ENCODE assay signal across 10 cellular contexts in the genomic region with DNA sequence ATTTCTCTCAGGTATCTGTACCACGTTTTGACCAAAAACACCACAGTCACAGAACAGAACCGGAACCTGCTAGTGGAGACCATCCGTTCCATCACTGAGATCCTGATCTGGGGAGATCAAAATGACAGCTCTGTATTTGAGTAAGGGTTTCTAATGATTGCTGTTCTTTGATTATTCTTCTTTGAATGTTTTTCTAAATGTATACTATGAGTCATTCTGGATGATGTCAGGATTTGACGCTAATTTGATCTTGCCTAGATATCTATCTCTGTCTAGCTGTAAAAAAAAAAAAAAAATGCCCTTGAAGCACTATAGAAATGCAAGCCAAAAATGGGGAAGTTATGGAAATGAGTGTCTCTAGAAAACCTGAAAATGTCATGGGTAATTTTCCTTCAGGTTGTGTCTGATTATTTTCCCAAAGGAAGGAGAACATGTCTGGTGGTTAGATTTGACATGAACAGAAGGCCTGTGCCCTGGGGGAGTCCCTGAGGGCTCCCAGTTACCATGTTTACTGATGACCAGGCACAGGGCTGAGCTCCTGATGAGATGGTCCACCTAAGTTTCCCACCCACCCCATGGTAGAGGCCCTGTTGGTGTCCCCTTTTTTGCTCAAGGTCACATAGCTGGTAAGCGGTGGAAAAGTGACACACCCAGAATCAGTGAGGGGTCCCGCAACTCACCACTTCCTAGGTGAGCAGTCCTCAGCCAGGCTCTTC. TPM values are rescaled to one million over a fixed set of nuclear protein-coding genes. Genes with fewer than 3 reads are reported as not detected.
A peak's percentile ranks its signal among the peaks of the same experiment; 100 is the strongest.
DNase-seq lines count a peak whose midpoint lies in the region; ATAC-seq and TF ChIP-seq lines count a peak whose summit lies in the region.
"Had no signal": no experiment of that assay in that cellular context is flagged by ENCODE, and none has a peak within 500 bp of the region (broad histone marks: within the 10 kb centered on the region; RNA-seq: fewer than 3 reads in every experiment).

No MANE protein-coding gene starts in this region.

- H3K14ac ChIP-seq in mesenchymal stem cell (ENCODE audit: low read length in 2 of 2), result no peak overlapping the region

- H3K9me3 ChIP-seq in mesenchymal stem cell (ENCODE audit: control insufficient read depth, low read length), result no peaks in the 10 kb centered on the region
- no peaks in the 10 kb centered on the region for H3K9me3 ChIP-seq in mucosa of descending colon
- H3K9me3 ChIP-seq: heart right ventricle had no signal

- no peak overlapping the region for H3K23ac ChIP-seq in mesenchymal stem cell (ENCODE audit: low read length in 2 of 2)

- no peak overlapping the region for H4K91ac ChIP-seq in mesenchymal stem cell (ENCODE audit: low read length)

- DNase-seq in GM06990 (ENCODE audit: extremely low read depth, insufficient read length) (peak; percentile 41), M059J (ENCODE audit: low read depth) (peak; percentile 72), mesenchymal stem cell (peak; percentile 75), AG08396 (ENCODE audit: low spot score) (no peak), mucosa of descending colon (no peak)
- no peak for DNase-seq in activated T-helper 2 cell treated with anti-CD3 and anti-CD28 coated beads, Interferon-gamma antibody, Interleukin-2, Interleukin-4, amounts not matched to agents 10 μg/mL and 5 μg/mL and 100 μg/mL, durations not matched to agents 14 hours and 24 hours and 36 hours (ENCODE audit: low spot score)
- DNase-seq: heart right ventricle, NCI-H526 treated with DMSO at 0.1 percent for 48 hours had no signal

- H3K36me3 Mint-ChIP-seq in activated T-helper 2 cell treated with anti-CD3 and anti-CD28 coated beads, Interferon-gamma antibody, Interleukin-2, Interleukin-4, amounts not matched to agents 10 μg/mL and 5 μg/mL and 100 μg/mL, durations not matched to agents 14 hours and 24 hours and 36 hours (ENCODE audit: low read depth), result peaks cover 39% of the 10 kb centered on the region

- H3K4me1 Mint-ChIP-seq in activated T-helper 2 cell treated with anti-CD3 and anti-CD28 coated beads, Interferon-gamma antibody, Interleukin-2, Interleukin-4, amounts not matched to agents 10 μg/mL and 5 μg/mL and 100 μg/mL, durations not matched to agents 14 hours and 24 hours and 36 hours (ENCODE audit: low read depth), result peaks cover 74% of the 10 kb centered on the region

- H3K4ac ChIP-seq in mesenchymal stem cell (ENCODE audit: low read depth in 1 of 2, low read length in 2 of 2), result no peak overlapping the region

- intact Hi-C loops in activated T-helper 2 cell treated with anti-CD3 and anti-CD28 coated beads, Interferon-gamma antibody, Interleukin-2, Interleukin-4, amounts not matched to agents 10 μg/mL and 5 μg/mL and 100 μg/mL, durations not matched to agents 14 hours and 24 hours and 36 hours (cut with micrococcal nuclease), result loop anchor here (2.0 to 5.0 kb wide), 2 partner anchors 421 to 624 kb away; no protein-coding TSS in a partner anchor
- intact Hi-C loops in mucosa of descending colon (cut with DNase I, micrococcal nuclease), result no loop called here

- no peak overlapping the region for H2AFZ ChIP-seq in mesenchymal stem cell (ENCODE audit: low read depth, low read length)

- H3K27ac Mint-ChIP-seq in activated T-helper 2 cell treated with anti-CD3 and anti-CD28 coated beads, Interferon-gamma antibody, Interleukin-2, Interleukin-4, amounts not matched to agents 10 μg/mL and 5 μg/mL and 100 μg/mL, durations not matched to agents 14 hours and 24 hours and 36 hours, result peak overlapping the region; percentile 87

- H2BK15ac ChIP-seq in mesenchymal stem cell (ENCODE audit: low read depth, poor library complexity, severe bottlenecking), result no peak overlapping the region

- no peak overlapping the region for H2BK120ac ChIP-seq in mesenchymal stem cell (ENCODE audit: low read depth, low read length)

- H3K18ac ChIP-seq in mesenchymal stem cell (ENCODE audit: low read depth in 1 of 2, low read length in 2 of 2), result peak overlapping the region in 1 of 2 experiments; percentile 11

- H3K9me3 Mint-ChIP-seq in activated T-helper 2 cell treated with anti-CD3 and anti-CD28 coated beads, Interferon-gamma antibody, Interleukin-2, Interleukin-4, amounts not matched to agents 10 μg/mL and 5 μg/mL and 100 μg/mL, durations not matched to agents 14 hours and 24 hours and 36 hours, result no peaks in the 10 kb centered on the region
- H3K9me3 Mint-ChIP-seq: IgD-negative memory B cell had no signal

- peaks cover 1% of the 10 kb centered on the region for H3K36me3 ChIP-seq in GM06990 (ENCODE audit: control insufficient read depth, insufficient read depth, low read length)
- H3K36me3 ChIP-seq in mesenchymal stem cell (ENCODE audit: control insufficient read depth in 1 of 2, insufficient read depth in 2 of 2, low read depth in 1 of 2, low read length in 2 of 2), result peaks cover 7 to 17% of the 10 kb centered on the region in 2 experiments
- no peaks in the 10 kb centered on the region for H3K36me3 ChIP-seq in mucosa of descending colon (ENCODE audit: low read depth)

- H3K4me1 ChIP-seq in mesenchymal stem cell (ENCODE audit: control insufficient read depth, insufficient read depth, low read depth, low read length) (peaks cover 10% of the 10 kb centered on the region), mucosa of descending colon (ENCODE audit: low read depth) (no peaks in the 10 kb centered on the region)

- no peaks in the 10 kb centered on the region for H3K27me3 Mint-ChIP-seq in activated T-helper 2 cell treated with anti-CD3 and anti-CD28 coated beads, Interferon-gamma antibody, Interleukin-2, Interleukin-4, amounts not matched to agents 10 μg/mL and 5 μg/mL and 100 μg/mL, durations not matched to agents 14 hours and 24 hours and 36 hours (ENCODE audit: low read depth)
- H3K27me3 Mint-ChIP-seq: IgD-negative memory B cell had no signal

- peaks cover 35% of the 10 kb centered on the region for H3K79me1 ChIP-seq in mesenchymal stem cell (replicated peaks; ENCODE audit: low read length, poor library complexity, severe bottlenecking)

- H4K8ac ChIP-seq in mesenchymal stem cell (ENCODE audit: low read length), result no peak overlapping the region

- H3K27me3 ChIP-seq in GM06990 (replicated peaks; ENCODE audit: control insufficient read depth, insufficient read depth, low read length), result no peaks in the 10 kb centered on the region
- no peaks in the 10 kb centered on the region for H3K27me3 ChIP-seq in mesenchymal stem cell (ENCODE audit: control insufficient read depth in 1 of 2, insufficient read depth in 1 of 2, low read length in 2 of 2)
- H3K27me3 ChIP-seq: heart right ventricle had no signal

- H3K9ac ChIP-seq in mesenchymal stem cell (ENCODE audit: low read length), result no peak overlapping the region

- peak overlapping the region; percentile 32 for H3K4me3 Mint-ChIP-seq in activated T-helper 2 cell treated with anti-CD3 and anti-CD28 coated beads, Interferon-gamma antibody, Interleukin-2, Interleukin-4, amounts not matched to agents 10 μg/mL and 5 μg/mL and 100 μg/mL, durations not matched to agents 14 hours and 24 hours and 36 hours (ENCODE audit: low read depth)
- H3K4me3 Mint-ChIP-seq: IgD-negative memory B cell had no signal

- H2BK12ac ChIP-seq in mesenchymal stem cell (ENCODE audit: low read length in 2 of 2), result peak overlapping the region in 1 of 2 experiments; percentile 29

- H3K4me3 ChIP-seq in GM06990 (replicated peaks; ENCODE audit: low read depth, low read length) (no peak overlapping the region), mesenchymal stem cell (ENCODE audit: insufficient read depth in 1 of 2, low read depth in 1 of 2, low read length in 2 of 2) (no peak overlapping the region), mucosa of descending colon (no peak overlapping the region)
- H3K4me3 ChIP-seq: heart right ventricle had no signal

- H3K4me2 ChIP-seq in mesenchymal stem cell (ENCODE audit: low read length, poor library complexity, severe bottlenecking), result no peak overlapping the region

- TF ChIP-seq CTCF in GM06990 (IDR thresholded peaks at IDR 0.05; ENCODE audit: insufficient read depth, low read length, poor library complexity, severe bottlenecking), result no peak
- TF ChIP-seq CTCF in mucosa of descending colon (IDR thresholded peaks at IDR 0.05), result no peak

- H2AK5ac ChIP-seq in mesenchymal stem cell (ENCODE audit: low read length, severe bottlenecking), result no peak overlapping the region

- WGBS in mesenchymal stem cell, result 90% methylated on average over 5 of the region's 6 CpGs

- no peak for ATAC-seq in GM21576 (IDR thresholded peaks at IDR 0.05; ENCODE audit: unreplicated experiment)
- no peak for ATAC-seq in mucosa of descending colon
- ATAC-seq: heart right ventricle had no signal

- H3K27ac ChIP-seq in mesenchymal stem cell (ENCODE audit: low read length, poor library complexity, severe bottlenecking), result no peak overlapping the region
- H3K27ac ChIP-seq: heart right ventricle had no signal

- H2BK5ac ChIP-seq in mesenchymal stem cell (ENCODE audit: low read depth, low read length, poor library complexity, severe bottlenecking), result no peak overlapping the region

RNA-seq across cellular contexts. Expression of a gene that starts 13.6 kb away (rescaled TPM):
- total RNA-seq in M059J (2014; rRNA removed; shearing (Covaris generic)), result 8.1 and 15.6 TPM in 2 replicates
- total RNA-seq in activated T-helper 2 cell treated with anti-CD3 and anti-CD28 coated beads, Interferon-gamma antibody, Interleukin-2, Interleukin-4, amounts not matched to agents 10 μg/mL and 5 μg/mL and 100 μg/mL, durations not matched to agents 14 hours and 24 hours and 36 hours, result 44.8 and 48.7 TPM in 2 replicates
- polyA plus RNA-seq in mesenchymal stem cell (2013, experiment 1 of 2), result 8.6 TPM
- 8.3 TPM for polyA plus RNA-seq in mesenchymal stem cell (2013, experiment 2 of 2)
- total RNA-seq in mucosa of descending colon, result 10 to 100 TPM; 30.3 to 38.1 (median 37.1) TPM

RNA-seq across cellular contexts. Expression of a gene that starts 15.7 kb away (rescaled TPM):
- 53.0 and 60.7 TPM in 2 replicates for total RNA-seq in M059J (2014; rRNA removed; shearing (Covaris generic))
- 38.5 and 38.7 TPM in 2 replicates for total RNA-seq in activated T-helper 2 cell treated with anti-CD3 and anti-CD28 coated beads, Interferon-gamma antibody, Interleukin-2, Interleukin-4, amounts not matched to agents 10 μg/mL and 5 μg/mL and 100 μg/mL, durations not matched to agents 14 hours and 24 hours and 36 hours
- polyA plus RNA-seq in mesenchymal stem cell (2013, experiment 1 of 2), result 26.6 TPM
- polyA plus RNA-seq in mesenchymal stem cell (2013, experiment 2 of 2), result 28.1 TPM
- total RNA-seq in mucosa of descending colon, result 10 to 100 TPM; 18.0 to 44.8 (median 26.6) TPM

Comparison
In these comparisons a context has a peak if more than half of its experiments do, and no peak if none do; other contexts are left out.
1. DNase-seq: peak in GM06990 (single experiment), M059J (single experiment) and mesenchymal stem cell (single experiment); none in activated T-helper 2 cell treated with anti-CD3 and anti-CD28 coated beads, Interferon-gamma antibody, Interleukin-2, Interleukin-4, amounts not matched to agents 10 μg/mL and 5 μg/mL and 100 μg/mL, durations not matched to agents 14 hours and 24 hours and 36 hours (single experiment), AG08396 (single experiment) and mucosa of descending colon (0 of 3).